In the genomic region with DNA sequence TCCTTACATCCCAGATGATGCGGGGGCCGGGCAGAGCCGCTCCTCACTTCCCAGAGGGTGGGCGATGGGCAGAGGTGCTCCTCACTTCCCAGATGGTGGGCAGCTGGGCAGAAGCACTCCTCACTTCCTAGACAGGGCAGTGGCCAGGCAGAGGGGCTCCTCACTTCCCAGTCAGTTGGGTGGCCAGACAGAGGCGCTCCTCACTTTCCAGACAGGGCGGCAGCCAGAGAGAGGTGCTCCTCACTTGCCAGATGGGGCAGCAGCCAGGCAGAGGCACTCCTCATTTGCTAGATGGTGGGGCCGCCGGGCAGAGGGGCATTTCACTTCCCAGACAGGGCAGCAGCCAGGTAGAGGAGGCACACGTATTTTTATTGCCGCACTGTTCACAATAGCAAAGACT, we compare ENCODE assay signal across 27 cellular contexts.
"Had no signal": no experiment of that assay in that cellular context is flagged by ENCODE, and none has a peak within 500 bp of the region (broad histone marks: within the 10 kb centered on the region; RNA-seq: fewer than 3 reads in every experiment).

No MANE protein-coding gene starts in this region.

- DNase-seq: naive thymus-derived CD4-positive, alpha-beta T cell; natural killer cell; nucleus accumbens; pancreas; psoas muscle; right cardiac atrium; right lobe of liver; sigmoid colon; small intestine; stimulated activated CD4-positive, alpha-beta T cell treated with anti-CD3 and anti-CD28 coated beads, Interleukin-15, amount 100 ng/mL, for 24 hours; stimulated activated CD4-positive, alpha-beta T cell treated with anti-CD3 and anti-CD28 coated beads, Interleukin-2, amount 100 ng/mL, for 24 hours; stimulated activated CD4-positive, alpha-beta T cell treated with anti-CD3 and anti-CD28 coated beads, Interleukin-2, amount 100 ng/mL, for 48 hours; stimulated activated CD4-positive, alpha-beta T cell treated with anti-CD3 and anti-CD28 coated beads, Interleukin-4, amount 100 ng/mL, for 4 hours; stimulated activated CD8-positive, alpha-beta memory T cell treated with anti-CD3 and anti-CD28 coated beads, Interleukin-4, amount 100 ng/mL, for 48 hours; stimulated activated naive CD4-positive, alpha-beta T cell; stimulated activated naive CD8-positive, alpha-beta T cell treated with anti-CD3 and anti-CD28 coated beads, Interleukin-15, amount 100 ng/mL, for 72 hours; stimulated activated naive CD8-positive, alpha-beta T cell treated with anti-CD3 and anti-CD28 coated beads, Interleukin-15, Interleukin-2, amounts not matched to agents 100 U/mL and 50 U/mL, for 24 hours; substantia nigra; testis; tibial artery; transverse colon; upper lobe of right lung; uterus had no signal

- FAIRE-seq: pancreas, small intestine had no signal

- H3K27ac ChIP-seq: neural progenitor cell, neutrophil, pancreas, psoas muscle, right lobe of liver, sigmoid colon, suprapubic skin, testis, tibial artery, transverse colon, upper lobe of right lung, uterus had no signal

- H3K9me3 ChIP-seq: neutrophil, pancreas, psoas muscle, right lobe of liver, sigmoid colon, suprapubic skin, testis, tibial artery, transverse colon, upper lobe of right lung, uterus had no signal

- ATAC-seq: naive thymus-derived CD4-positive, alpha-beta T cell; natural killer cell; pancreas; psoas muscle; right cardiac atrium; right lobe of liver; stimulated activated memory B cell treated with anti-CD40 and anti-IgM and Interleukin-4, amounts not matched to agents 10 μg/mL and 1 μg/mL and 100 μg/mL, for 72 hours; stimulated activated naive CD8-positive, alpha-beta T cell treated with anti-CD3 and anti-CD28 coated beads, Interleukin-15, amount 100 ng/mL, for 72 hours; stimulated activated naive CD8-positive, alpha-beta T cell treated with anti-CD3 and anti-CD28 coated beads, Interleukin-15, Interleukin-2, amounts not matched to agents 100 U/mL and 50 U/mL, for 24 hours; upper lobe of right lung had no signal

- H3K36me3 ChIP-seq: neural progenitor cell, neutrophil, pancreas, right lobe of liver, sigmoid colon, suprapubic skin, tibial artery, transverse colon, upper lobe of right lung, uterus had no signal

- H3K9ac ChIP-seq: neural progenitor cell had no signal

- H3K27me3 ChIP-seq: neural progenitor cell, neutrophil, pancreas, right lobe of liver, sigmoid colon, suprapubic skin, testis, tibial artery, transverse colon, upper lobe of right lung, uterus had no signal

- H2AFZ ChIP-seq: neural progenitor cell had no signal

- H3K4me3 ChIP-seq: neural progenitor cell, pancreas, psoas muscle, right lobe of liver, sigmoid colon, suprapubic skin, testis, tibial artery, transverse colon, upper lobe of right lung, uterus had no signal

- H3K4me2 ChIP-seq: neural progenitor cell had no signal

- H3K4me1 ChIP-seq: pancreas, psoas muscle, right lobe of liver, sigmoid colon, suprapubic skin, testis, tibial artery, transverse colon, upper lobe of right lung, uterus had no signal
